In genomic region chr17:39009471-39010085, GRCh38 we compare ENCODE assay signal across 29 cellular contexts. TPM values are rescaled to one million over a fixed set of nuclear protein-coding genes. Genes with fewer than 3 reads are reported as not detected.
DNase-seq lines count a peak whose midpoint lies in the region; ATAC-seq, FAIRE-seq and TF ChIP-seq lines count a peak whose summit lies in the region.
"Had no signal": no experiment of that assay in that cellular context is flagged by ENCODE, and none has a peak within 500 bp of the region (broad histone marks: within the 10 kb centered on the region; RNA-seq: fewer than 3 reads in every experiment).

No MANE protein-coding gene starts in this region.

- CTCF ChIA-PET in H1 (lab: Charles Lee; ENCODE audit: partially characterized antibody), result interaction anchor here (0.6 to 1.4 kb wide), 7 partner anchors 26 to 165 kb away, joined by 3 to 5 read pairs (median 4); no protein-coding TSS in a partner anchor

- H3K4me3 ChIP-seq in NT2/D1 (ENCODE audit: insufficient read length, low read depth) (no peak overlapping the region), H1 (ENCODE audit: extremely low read depth in 1 of 4, insufficient read depth in 2 of 4, low read depth in 3 of 4, low read length in 4 of 4) (no peak overlapping the region), lower lobe of right lung (no peak overlapping the region)
- H3K4me3 ChIP-seq: BLaER1 had no signal

- no peak overlapping the region for H4K5ac ChIP-seq in H1 (ENCODE audit: insufficient read length, low read depth, low read length)

- WGBS in H1 (ENCODE audit: extremely low coverage in 1 of 2, insufficient coverage in 1 of 2, insufficient read length in 1 of 2, insufficient replicate concordance in 2 of 2, low coverage in 1 of 2, low lambda C conversion rate in 2 of 2, missing lambda C conversion rate in 1 of 2), 2 experiments, result 82% methylated on average over 3 of the region's 3 CpGs; no CpG with 5 or more reads in 1 of the 2 experiments

- DNase-seq in G401 (ENCODE audit: low spot score) (peak; percentile 80), NT2/D1 (ENCODE audit: low read depth, low spot score) (no peak), H1 (ENCODE audit: low read depth in 1 of 2, low spot score in 2 of 2) (no peak), posterior vena cava (ENCODE audit: low spot score) (peak; percentile 20), NCI-H1417 (lab: John Stamatoyannopoulos, UW) (no peak), lower lobe of right lung (no peak), NCI-H1694 treated with DMSO at 0.1 percent for 48 hours (lab: John Stamatoyannopoulos, UW) (no peak), GF-D8 (lab: John Stamatoyannopoulos, UW) (no peak)
- DNase-seq: CD4-positive, CD25-positive, alpha-beta regulatory T cell; DMS79; EL; H7; MM.1S; NCI-H1436; NCI-H187 treated with DMSO at 0.1 percent for 48 hours; NCI-H526 treated with DMSO at 0.1 percent for 48 hours; SHP77; T-cell had no signal

- no peak overlapping the region for H2AK5ac ChIP-seq in H1 (ENCODE audit: low read depth, low read length)

- no peaks in the 10 kb centered on the region for H3K79me2 ChIP-seq in H1 (ENCODE audit: control insufficient read depth in 1 of 2, insufficient read depth in 2 of 2, low read length in 2 of 2)

- H3K9me3 ChIP-seq in NT2/D1 (ENCODE audit: insufficient read depth, low read length) (no peaks in the 10 kb centered on the region), H1 (ENCODE audit: insufficient read depth in 2 of 2, low read depth in 1 of 2, low read length in 1 of 2) (peaks cover 0 to 3% of the 10 kb centered on the region in 2 experiments; a peak in 1 of 4 replicates), lower lobe of right lung (no peaks in the 10 kb centered on the region)
- H3K9me3 ChIP-seq: BLaER1 had no signal

- POLR2A ChIA-PET in H1 (lab: Charles Lee; ENCODE audit: partially characterized antibody), result interaction anchor here (0.6 to 1.6 kb wide), 3 partner anchors 36 to 279 kb away, joined by 3 to 4 read pairs (median 4); no protein-coding TSS in a partner anchor

- no peak overlapping the region for H4K8ac ChIP-seq in H1 (ENCODE audit: extremely low read depth, insufficient read depth, low read length)

- H2BK5ac ChIP-seq in H1 (ENCODE audit: low read depth, low read length), result peak overlapping the region; percentile 50; the same call in 1 of the 2 replicates

- H3K36me3 ChIP-seq in NT2/D1 (ENCODE audit: insufficient read depth, insufficient read length, low read length), result no peaks in the 10 kb centered on the region
- H3K36me3 ChIP-seq in H1 (ENCODE audit: control insufficient read depth in 2 of 4, insufficient read depth in 4 of 4, low read length in 3 of 4), result no peaks in the 10 kb centered on the region
- no peaks in the 10 kb centered on the region for H3K36me3 ChIP-seq in lower lobe of right lung
- H3K36me3 ChIP-seq: BLaER1 had no signal

- no peak overlapping the region for H3K18ac ChIP-seq in H1 (ENCODE audit: extremely low read depth, low read length)

- H3K27me3 ChIP-seq in NT2/D1 (ENCODE audit: insufficient read depth, insufficient read length) (no peaks in the 10 kb centered on the region), H1 (replicated peaks in 1 of 4; ENCODE audit: control insufficient read depth in 3 of 4, extremely low read depth in 1 of 4, insufficient read depth in 3 of 4, low read length in 3 of 4) (no peaks in the 10 kb centered on the region), lower lobe of right lung (ENCODE audit: low read depth) (no peaks in the 10 kb centered on the region)
- H3K27me3 ChIP-seq: BLaER1 had no signal

- no peak overlapping the region for H4K91ac ChIP-seq in H1 (replicated peaks; ENCODE audit: insufficient read length, low read length)

- no peak for TF ChIP-seq POLR2A in H1 (IDR thresholded peaks at IDR 0.05; ENCODE audit: control extremely low read depth in 1 of 2, low read depth in 2 of 2, low read length in 2 of 2)

- no peak overlapping the region for H3K56ac ChIP-seq in H1 (replicated peaks; ENCODE audit: insufficient read length, low read depth, low read length)

- H3K23me2 ChIP-seq in H1 (ENCODE audit: low read depth, low read length), result 0 out of 2 replicates have a peak, but pooled peaks cover 3% of the 10 kb centered on the region

- no peak overlapping the region for H3K23ac ChIP-seq in H1 (ENCODE audit: insufficient read length)

- H3K4ac ChIP-seq in H1 (replicated peaks; ENCODE audit: insufficient read length, low read depth, low read length), result no peak overlapping the region

- no peak for TF ChIP-seq RAD21 in H1 (IDR thresholded peaks at IDR 0.05 in 1 of 2, conservative IDR thresholded peaks at IDR 0.05 in 1 of 2; ENCODE audit: low read depth in 2 of 2, low read length in 2 of 2)

- no peak overlapping the region for H2AFZ ChIP-seq in H1 (ENCODE audit: low read length)

- H2BK120ac ChIP-seq in H1 (replicated peaks; ENCODE audit: low read depth, low read length), result no peak overlapping the region

- peak overlapping the region; percentile 39; the same call in 1 of the 2 replicates for H2BK12ac ChIP-seq in H1 (ENCODE audit: low read depth, low read length)

- no peaks in the 10 kb centered on the region for H4K20me1 ChIP-seq in H1 (replicated peaks in 1 of 2; ENCODE audit: control insufficient read depth in 1 of 2, insufficient read depth in 2 of 2, low read length in 2 of 2)
- H4K20me1 ChIP-seq: BLaER1 had no signal

- FAIRE-seq in H1 (lab: Jason Lieb, UNC), result no peak
- FAIRE-seq: A204.1, GM12892 had no signal

- in situ Hi-C loops in G401 (cut with HindIII; ENCODE audit: low sequenced_read_pairs), result no loop called here

- no peak overlapping the region for H3K14ac ChIP-seq in H1 (ENCODE audit: insufficient read length)

- intact Hi-C loops in posterior vena cava (cut with DNase I) (no loop called here), lower lobe of right lung (cut with DNase I) (no loop called here)

- no peak overlapping the region for H3K4me2 ChIP-seq in H1 (ENCODE audit: insufficient read depth in 1 of 2, low read depth in 2 of 2, low read length in 2 of 2)
- H3K4me2 ChIP-seq: BLaER1, KMS-11 had no signal

- no peak overlapping the region for H2BK20ac ChIP-seq in H1 (ENCODE audit: low read length)

- H3K9ac ChIP-seq in NT2/D1 (ENCODE audit: insufficient read length, low read depth) (peak overlapping the region; percentile 3), H1 (replicated peaks in 1 of 4; ENCODE audit: extremely low read depth in 1 of 4, low read depth in 3 of 4, low read length in 3 of 4) (no peak overlapping the region)
- H3K9ac ChIP-seq: BLaER1, KMS-11 had no signal

- H3K79me1 ChIP-seq in H1 (ENCODE audit: low read depth, low read length), result no peaks in the 10 kb centered on the region

- H3K27ac ChIP-seq in H1 (ENCODE audit: low read depth, low read length) (no peak overlapping the region), lower lobe of right lung (no peak overlapping the region)
- H3K27ac ChIP-seq: BLaER1, HL-60, KMS-11, RWPE1 had no signal

- H3K4me1 ChIP-seq in NT2/D1 (ENCODE audit: insufficient read depth, insufficient read length) (peaks cover 8% of the 10 kb centered on the region), H1 (replicated peaks in 1 of 4; ENCODE audit: control insufficient read depth in 3 of 4, insufficient read depth in 4 of 4, low read length in 3 of 4) (peaks cover 0 to 4% (median 0%) of the 10 kb centered on the region in 4 experiments; a peak in 3 of 7 replicates), lower lobe of right lung (peaks cover 3% of the 10 kb centered on the region)
- H3K4me1 ChIP-seq: BLaER1 had no signal

- TF ChIP-seq EP300 in H1 (IDR thresholded peaks at IDR 0.05; ENCODE audit: borderline replicate concordance in 1 of 2, low read depth in 2 of 2, low read length in 2 of 2), result no peak

- no peak for ATAC-seq in lower lobe of right lung
- ATAC-seq: Panc1, T-cell had no signal

- H2BK15ac ChIP-seq in H1 (ENCODE audit: low read length), result no peak overlapping the region

- TF ChIP-seq CTCF in H1 (IDR thresholded peaks at IDR 0.05; ENCODE audit: control extremely low read depth in 1 of 3, insufficient read depth in 1 of 3, low read depth in 1 of 3, low read length in 3 of 3) (no peak), lower lobe of right lung (IDR thresholded peaks at IDR 0.05) (no peak)

TF ChIP-seq in H1, 55 proteins besides CTCF, POLR2A, EP300 and RAD21 (continues in another document):
- TF ChIP-seq NRF1 (IDR thresholded peaks at IDR 0.05; ENCODE audit: low read depth, low read length) (no peak), SP1 (IDR thresholded peaks at IDR 0.05; ENCODE audit: low read depth, low read length) (no peak), SIX5 (IDR thresholded peaks at IDR 0.05; ENCODE audit: low read depth, low read length) (no peak), BACH1 (IDR thresholded peaks at IDR 0.05; ENCODE audit: low read length) (no peak), SAP30 (IDR thresholded peaks at IDR 0.05; ENCODE audit: insufficient read depth, insufficient replicate concordance, low read length) (no peak), CEBPB (IDR thresholded peaks at IDR 0.05; ENCODE audit: low read depth, low read length) (no peak), SP2 (IDR thresholded peaks at IDR 0.05; ENCODE audit: low read length) (no peak), RFX5 (IDR thresholded peaks at IDR 0.05; ENCODE audit: borderline replicate concordance, low read depth, low read length) (no peak), TAF7 (optimal IDR thresholded peaks at IDR 0.05; ENCODE audit: borderline replicate concordance, low read depth, low read length) (no peak), TAF1 (IDR thresholded peaks at IDR 0.05; ENCODE audit: low read depth, low read length) (no peak), RBBP5 (IDR thresholded peaks at IDR 0.05; ENCODE audit: borderline replicate concordance, low read depth, low read length) (no peak)
- TF ChIP-seq, protein P1, sequence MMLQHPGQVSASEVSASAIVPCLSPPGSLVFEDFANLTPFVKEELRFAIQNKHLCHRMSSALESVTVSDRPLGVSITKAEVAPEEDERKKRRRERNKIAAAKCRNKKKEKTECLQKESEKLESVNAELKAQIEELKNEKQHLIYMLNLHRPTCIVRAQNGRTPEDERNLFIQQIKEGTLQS (IDR thresholded peaks at IDR 0.05; ENCODE audit: insufficient read depth, low read depth, low read length), result no peak
- TF ChIP-seq, protein P2, sequence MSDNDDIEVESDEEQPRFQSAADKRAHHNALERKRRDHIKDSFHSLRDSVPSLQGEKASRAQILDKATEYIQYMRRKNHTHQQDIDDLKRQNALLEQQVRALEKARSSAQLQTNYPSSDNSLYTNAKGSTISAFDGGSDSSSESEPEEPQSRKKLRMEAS (IDR thresholded peaks at IDR 0.05), result no peak

RNA-seq across cellular contexts. Expression of gene FBXO47, which starts 42.4 kb away (rescaled TPM):
- not detected in 2 replicates for total RNA-seq in G401 (2014; rRNA removed; shearing (Covaris generic))
- not detected in 2 replicates for total RNA-seq in H1 (2021; fragmentation: NEBNext Ultra II Directional; extraction: Animal tissue kit (Norgen Biotek cat#: 25700))
- polyA plus RNA-seq in H1 (2011; rRNA removed), result not detected in 2 replicates
- not detected for polyA plus RNA-seq in H1 (2011; cell fraction: cytosol; rRNA removed)
- polyA plus RNA-seq in H1 (2011; cell fraction: nucleus; rRNA removed), result not detected
- not detected in 4 replicates for polyA plus RNA-seq in H1 (2012, experiment 1 of 2)
- polyA plus RNA-seq in H1 (2012, experiment 2 of 2), result not detected
- polyA plus RNA-seq in H1 (2013, experiment 1 of 2), result 0.04 TPM
- not detected for polyA plus RNA-seq in H1 (2013, experiment 2 of 2)
- not detected in 2 replicates for polyA minus RNA-seq in H1 (2011; rRNA and poly(A)+ RNA removed)
- polyA minus RNA-seq in H1 (2011; cell fraction: cytosol; rRNA and poly(A)+ RNA removed), result not detected
- not detected for polyA minus RNA-seq in H1 (2011; cell fraction: nucleus; rRNA and poly(A)+ RNA removed)
- total RNA-seq in posterior vena cava (not detected), lower lobe of right lung (not detected)
- total RNA-seq: CD4-positive, CD25-positive, alpha-beta regulatory T cell; H7; NCI-H460; SK-MEL-5; T-cell had no signal
- polyA plus RNA-seq: AG04450; CD4-positive, CD25-positive, alpha-beta regulatory T cell; IgD-negative memory B cell had no signal

Comparison
In these comparisons a context has a peak if more than half of its experiments do, and no peak if none do; other contexts are left out.
1. DNase-seq: peak in G401 (single experiment) and posterior vena cava (single experiment); none in NT2/D1 (single experiment), H1 (0 of 2), NCI-H1417 (0 of 3), lower lobe of right lung (single experiment), NCI-H1694 treated with DMSO at 0.1 percent for 48 hours (single experiment) and GF-D8 (single experiment).